18 cellular contexts compared by ENCODE assay signal in genomic region chr4:161121451-161121850, GRCh38.
"Had no signal": no experiment of that assay in that cellular context is flagged by ENCODE, and none has a peak within 500 bp of the region (broad histone marks: within the 10 kb centered on the region; RNA-seq: fewer than 3 reads in every experiment).

No MANE protein-coding gene starts in this region.

- H3K4me3 ChIP-seq: lung, thyroid gland had no signal

- ATAC-seq: activated T-cell treated with anti-CD3 and anti-CD28 coated beads, Interleukin-2, amount 50 U/mL, for 72 hours; left colon; naive thymus-derived CD4-positive, alpha-beta T cell; stimulated activated memory B cell treated with anti-CD40 and anti-IgM and Interleukin-4, amounts not matched to agents 10 μg/mL and 1 μg/mL and 100 μg/mL, for 72 hours had no signal

- DNase-seq: activated CD4-positive, alpha-beta T cell treated with anti-CD3 and anti-CD28 coated beads, Interleukin-2, amount 10 ng/mL, durations not matched to agents 7 days and 5 days; activated CD4-positive, CD25-positive, alpha-beta regulatory T cell; activated CD8-positive, alpha-beta memory T cell treated with anti-CD3 and anti-CD28 coated beads, Interleukin-2, amount 50 U/mL, for 48 hours; activated gamma-delta T cell treated with Interleukin-2 at 50 U/mL for 16 hours; activated T-cell treated with anti-CD3 and anti-CD28 coated beads, Interleukin-2, amount 50 U/mL, for 72 hours; amygdala; effector CD8-positive, alpha-beta T cell; foreskin fibroblast; head of caudate nucleus; immature natural killer cell; left colon; naive thymus-derived CD4-positive, alpha-beta T cell; retina; stimulated activated CD4-positive, alpha-beta T cell treated with anti-CD3 and anti-CD28 coated beads, Interleukin-2, amount 100 ng/mL, for 48 hours; T-helper 2 cell; thyroid gland had no signal

- H3K27ac ChIP-seq: thyroid gland had no signal

- H3K27me3 ChIP-seq: thyroid gland had no signal

- H3K36me3 ChIP-seq: thyroid gland had no signal
